ENCODE assay signal across 18 cellular contexts in genomic region chr3:123262226-123262625, GRCh38.
DNase-seq lines count a peak whose midpoint lies in the region; ATAC-seq, FAIRE-seq and TF ChIP-seq lines count a peak whose summit lies in the region.
"Had no signal": no experiment of that assay in that cellular context is flagged by ENCODE, and none has a peak within 500 bp of the region (broad histone marks: within the 10 kb centered on the region; RNA-seq: fewer than 3 reads in every experiment).

No MANE protein-coding gene starts in this region.

- POLR2A ChIA-PET in activated naive CD8-positive, alpha-beta T cell treated with anti-CD3 and anti-CD28 coated beads, Interleukin-2, amount 10 ng/mL, durations not matched to agents 7 days and 5 days (lab: Charles Lee), result no interaction called here
- POLR2A ChIA-PET in GM12878 (lab: Charles Lee), result no interaction called here
- POLR2A ChIA-PET in naive thymus-derived CD8-positive, alpha-beta T cell (lab: Charles Lee), result no interaction called here

- TF ChIP-seq CTCF in GM12878 (IDR thresholded peaks at IDR 0.05 in 2 of 3, conservative IDR thresholded peaks at IDR 0.05 in 1 of 3; ENCODE audit: control insufficient read depth in 2 of 3, extremely low read depth in 1 of 3, insufficient read depth in 1 of 3, low read depth in 3 of 3, low read length in 3 of 3) (no peak), left lung (IDR thresholded peaks at IDR 0.05) (no peak)

- H3K27ac ChIP-seq in GM12878 (ENCODE audit: control insufficient read depth, insufficient read depth) (no peak overlapping the region), left lung (no peak overlapping the region)

- no peak overlapping the region for H3K4me3 ChIP-seq in GM12878
- no peak overlapping the region for H3K4me3 ChIP-seq in left lung
- H3K4me3 ChIP-seq: MG63 had no signal

- H3K4me3 Mint-ChIP-seq in activated naive CD8-positive, alpha-beta T cell treated with anti-CD3 and anti-CD28 coated beads, Interleukin-2, amount 10 ng/mL, durations not matched to agents 7 days and 5 days, result peak overlapping the region; percentile 35
- H3K4me3 Mint-ChIP-seq in activated naive CD8-positive, alpha-beta T cell treated with anti-CD3 and anti-CD28 coated beads, Interleukin-2, amount 50 U/mL, for 24 hours, result no peak overlapping the region
- H3K4me3 Mint-ChIP-seq in naive thymus-derived CD8-positive, alpha-beta T cell, result no peak overlapping the region

- no peaks in the 10 kb centered on the region; a peak in 1 of 4 replicates for H3K36me3 ChIP-seq in GM12878 (ENCODE audit: control insufficient read depth in 2 of 2, insufficient read depth in 2 of 2, low read length in 1 of 2)
- no peaks in the 10 kb centered on the region for H3K36me3 ChIP-seq in left lung
- H3K36me3 ChIP-seq: BE2C had no signal

- FAIRE-seq in GM12878 (lab: Jason Lieb, UNC), result peak; percentile 61
- FAIRE-seq: H54 had no signal

- H3K27ac Mint-ChIP-seq in activated naive CD8-positive, alpha-beta T cell treated with anti-CD3 and anti-CD28 coated beads, Interleukin-2, amount 10 ng/mL, durations not matched to agents 7 days and 5 days, result peak overlapping the region; percentile 47
- no peak overlapping the region for H3K27ac Mint-ChIP-seq in activated naive CD8-positive, alpha-beta T cell treated with anti-CD3 and anti-CD28 coated beads, Interleukin-2, amount 50 U/mL, for 24 hours
- no peak overlapping the region for H3K27ac Mint-ChIP-seq in naive thymus-derived CD8-positive, alpha-beta T cell

- peaks cover 13% of the 10 kb centered on the region for H3K36me3 Mint-ChIP-seq in activated naive CD8-positive, alpha-beta T cell treated with anti-CD3 and anti-CD28 coated beads, Interleukin-2, amount 10 ng/mL, durations not matched to agents 7 days and 5 days
- peaks cover 26% of the 10 kb centered on the region for H3K36me3 Mint-ChIP-seq in activated naive CD8-positive, alpha-beta T cell treated with anti-CD3 and anti-CD28 coated beads, Interleukin-2, amount 50 U/mL, for 24 hours (ENCODE audit: low read depth)
- H3K36me3 Mint-ChIP-seq in naive thymus-derived CD8-positive, alpha-beta T cell, result peaks cover 11 to 60% (median 42%) of the 10 kb centered on the region in 3 donors

- DNase-seq in activated naive CD8-positive, alpha-beta T cell treated with anti-CD3 and anti-CD28 coated beads, Interleukin-2, amount 10 ng/mL, durations not matched to agents 7 days and 5 days, result no peak
- no peak for DNase-seq in activated naive CD8-positive, alpha-beta T cell treated with anti-CD3 and anti-CD28 coated beads, Interleukin-2, amount 50 U/mL, for 24 hours
- no peak for DNase-seq in GM12878 (ENCODE audit: low read depth, low spot score)
- no peak for DNase-seq in left lung
- no peak for DNase-seq in kidney tubule cell (ENCODE audit: low spot score)
- DNase-seq in naive thymus-derived CD8-positive, alpha-beta T cell, result no peak
- no peak for DNase-seq in GM19240 (ENCODE audit: insufficient read length, low spot score)
- DNase-seq: BE2C, EL, GF-D8, MG63, NCI-H1048, NCI-H1417 treated with DMSO at 0.1 percent for 48 hours, NCI-H187 treated with DMSO at 0.1 percent for 48 hours, NCI-H510A, SIG-M5 had no signal

- TF ChIP-seq EP300 in GM12878 (IDR thresholded peaks at IDR 0.05; ENCODE audit: borderline replicate concordance in 1 of 2, control insufficient read depth in 1 of 2, low read depth in 2 of 2, low read length in 2 of 2), result no peak

- H4K20me1 ChIP-seq in GM12878 (ENCODE audit: control insufficient read depth, insufficient read depth), result no peaks in the 10 kb centered on the region

- no peaks in the 10 kb centered on the region for H3K79me2 ChIP-seq in GM12878 (ENCODE audit: control insufficient read depth, insufficient read depth, low read length)

- H3K4me1 ChIP-seq in GM12878 (ENCODE audit: control insufficient read depth, insufficient read depth, low read length) (no peaks in the 10 kb centered on the region), left lung (no peaks in the 10 kb centered on the region)

- H3K4me2 ChIP-seq in GM12878 (ENCODE audit: control insufficient read depth, insufficient read depth), result no peak overlapping the region

- WGBS in GM12878 (ENCODE audit: insufficient coverage, insufficient replicate concordance, low lambda C conversion rate, missing lambda C conversion rate), result 97% methylated on average over 2 of the region's 2 CpGs

- SMC1A ChIA-PET in GM12878 (lab: Charles Lee; ENCODE audit: uncharacterized antibody, unreplicated experiment), result no interaction called here

- CTCF ChIA-PET in GM12878 (lab: Yijun Ruan, JAX), result no interaction called here

- no peaks in the 10 kb centered on the region for H3K27me3 ChIP-seq in GM12878 (replicated peaks in 1 of 2; ENCODE audit: control insufficient read depth in 2 of 2, insufficient read depth in 2 of 2, low read length in 1 of 2)
- H3K27me3 ChIP-seq in left lung, result no peaks in the 10 kb centered on the region
- H3K27me3 ChIP-seq: BE2C, MG63 had no signal

- no peak overlapping the region for H3K9ac ChIP-seq in GM12878 (ENCODE audit: control insufficient read depth, insufficient read depth, low read length)

- TF ChIP-seq RAD21 in GM12878 (IDR thresholded peaks at IDR 0.05; ENCODE audit: insufficient read depth, low read depth, low read length), result no peak

- ATAC-seq in activated naive CD8-positive, alpha-beta T cell treated with anti-CD3 and anti-CD28 coated beads, Interleukin-2, amount 10 ng/mL, durations not matched to agents 7 days and 5 days (ENCODE audit: low read depth), result no peak
- ATAC-seq in activated naive CD8-positive, alpha-beta T cell treated with anti-CD3 and anti-CD28 coated beads, Interleukin-2, amount 50 U/mL, for 24 hours, result no peak
- ATAC-seq in GM12878 (no peak), left lung (peak; percentile 17)
- ATAC-seq in naive thymus-derived CD8-positive, alpha-beta T cell, result no peak
- ATAC-seq: Panc1 had no signal

- no peak for TF ChIP-seq POLR2A in GM12878 (IDR thresholded peaks at IDR 0.05; ENCODE audit: low read depth, low read length)

- H3K4me1 Mint-ChIP-seq in activated naive CD8-positive, alpha-beta T cell treated with anti-CD3 and anti-CD28 coated beads, Interleukin-2, amount 10 ng/mL, durations not matched to agents 7 days and 5 days, result peaks cover 9% of the 10 kb centered on the region
- H3K4me1 Mint-ChIP-seq in activated naive CD8-positive, alpha-beta T cell treated with anti-CD3 and anti-CD28 coated beads, Interleukin-2, amount 50 U/mL, for 24 hours, result no peaks in the 10 kb centered on the region
- no peaks in the 10 kb centered on the region for H3K4me1 Mint-ChIP-seq in naive thymus-derived CD8-positive, alpha-beta T cell

- no TSS peak for BruUV-seq in GM12878 (replicated peaks; lab: Mats Ljungman, UMichigan)

- no peaks in the 10 kb centered on the region for H3K27me3 Mint-ChIP-seq in activated naive CD8-positive, alpha-beta T cell treated with anti-CD3 and anti-CD28 coated beads, Interleukin-2, amount 10 ng/mL, durations not matched to agents 7 days and 5 days
- no peaks in the 10 kb centered on the region for H3K27me3 Mint-ChIP-seq in activated naive CD8-positive, alpha-beta T cell treated with anti-CD3 and anti-CD28 coated beads, Interleukin-2, amount 50 U/mL, for 24 hours
- no peaks in the 10 kb centered on the region for H3K27me3 Mint-ChIP-seq in naive thymus-derived CD8-positive, alpha-beta T cell

- no peaks in the 10 kb centered on the region for H3K9me3 Mint-ChIP-seq in activated naive CD8-positive, alpha-beta T cell treated with anti-CD3 and anti-CD28 coated beads, Interleukin-2, amount 10 ng/mL, durations not matched to agents 7 days and 5 days
- H3K9me3 Mint-ChIP-seq in activated naive CD8-positive, alpha-beta T cell treated with anti-CD3 and anti-CD28 coated beads, Interleukin-2, amount 50 U/mL, for 24 hours, result peaks cover 4% of the 10 kb centered on the region
- peaks cover 0 to 3% (median 0%) of the 10 kb centered on the region in 9 donors for H3K9me3 Mint-ChIP-seq in naive thymus-derived CD8-positive, alpha-beta T cell

- RAD21 ChIA-PET in GM12878 (lab: Charles Lee; ENCODE audit: unreplicated experiment), result no interaction called here

- H2AFZ ChIP-seq in GM12878 (ENCODE audit: control insufficient read depth, low read depth, low read length), result no peak overlapping the region

- in situ Hi-C loops in GM12878 (cut with MboI), result no loop called here

- intact Hi-C loops in GM12878 (cut with micrococcal nuclease; ENCODE audit: unreplicated experiment), result loop anchor here (5.0 kb wide), 1 partner anchor 320 kb away; no protein-coding TSS in a partner anchor
- intact Hi-C loops in left lung (cut with DNase I), result no loop called here

- H3K9me3 ChIP-seq in GM12878 (replicated peaks; ENCODE audit: control insufficient read depth, insufficient read depth, low read length), result no peaks in the 10 kb centered on the region; the same call in 2 of the 3 replicates
- no peaks in the 10 kb centered on the region for H3K9me3 ChIP-seq in left lung
- H3K9me3 ChIP-seq: BE2C had no signal

TF ChIP-seq in GM12878, 131 proteins besides CTCF, POLR2A, EP300 and RAD21 (continues in another document):
- TF ChIP-seq E2F4 (IDR thresholded peaks at IDR 0.05; ENCODE audit: low read depth, low read length) (no peak), POU2F2 (IDR thresholded peaks at IDR 0.05; ENCODE audit: borderline replicate concordance, low read depth, low read length) (no peak), RELB (IDR thresholded peaks at IDR 0.05; ENCODE audit: low read depth) (no peak), BHLHE40 (IDR thresholded peaks at IDR 0.05; ENCODE audit: borderline replicate concordance in 1 of 2, low read depth in 2 of 2, low read length in 1 of 2) (no peak)
